In genomic region chr6:90654806-90655205, GRCh38 we compare ENCODE assay signal across 25 cellular contexts.
"Had no signal": no experiment of that assay in that cellular context is flagged by ENCODE, and none has a peak within 500 bp of the region (broad histone marks: within the 10 kb centered on the region; RNA-seq: fewer than 3 reads in every experiment).

No MANE protein-coding gene starts in this region.

- H3K27ac ChIP-seq: colonic mucosa, epithelial cell of prostate, esophagus squamous epithelium, gastrocnemius medialis, heart right ventricle, left lung, lower lobe of right lung had no signal

- H3K4me3 ChIP-seq: colonic mucosa, esophagus squamous epithelium, gastrocnemius medialis, heart right ventricle, left lung, lower lobe of right lung, mucosa of descending colon had no signal

- H3K9me3 Mint-ChIP-seq: dendritic cell treated with granulocyte-macrophage colony-stimulating factor and Interleukin-4, amounts not matched to agents 40 ng/mL and 50 ng/mL, for 4 days; effector memory CD8-positive, alpha-beta T cell; mesothelial cell of epicardium had no signal

- H3K36me3 ChIP-seq: colonic mucosa, esophagus squamous epithelium, gastrocnemius medialis, heart right ventricle, left lung, lower lobe of right lung had no signal

- ATAC-seq: effector memory CD8-positive, alpha-beta T cell; esophagus mucosa; gastrocnemius medialis; heart right ventricle; left cardiac atrium; left lung; left ventricle myocardium superior; lower lobe of right lung; mucosa of descending colon had no signal

- H3K27me3 Mint-ChIP-seq: dendritic cell treated with granulocyte-macrophage colony-stimulating factor and Interleukin-4, amounts not matched to agents 40 ng/mL and 50 ng/mL, for 4 days had no signal

- H3K27me3 ChIP-seq: colonic mucosa, gastrocnemius medialis, left lung had no signal

- H3K4me3 Mint-ChIP-seq: dendritic cell treated with granulocyte-macrophage colony-stimulating factor and Interleukin-4, amounts not matched to agents 40 ng/mL and 50 ng/mL, for 4 days; effector memory CD8-positive, alpha-beta T cell; endodermal cell; mesothelial cell of epicardium; naive B cell had no signal

- H3K4me1 ChIP-seq: colonic mucosa, esophagus squamous epithelium, gastrocnemius medialis, heart right ventricle, left lung, lower lobe of right lung had no signal

- H3K9me3 ChIP-seq: colonic mucosa, esophagus squamous epithelium, gastrocnemius medialis, heart right ventricle, left lung, lower lobe of right lung, mucosa of descending colon had no signal

- DNase-seq: colonic mucosa; cortex of kidney; effector CD8-positive, alpha-beta T cell; effector memory CD8-positive, alpha-beta T cell; endodermal cell; erythroblast; esophagus squamous epithelium; foreskin fibroblast; foreskin melanocyte; gastrocnemius medialis; glutamatergic neuron; head of caudate nucleus; heart right ventricle; hippocampal formation; left cardiac atrium; left lung; left ventricle myocardium superior; lower lobe of right lung; mesenchymal stem cell; mucosa of descending colon; naive B cell had no signal

- H3K27ac Mint-ChIP-seq: dendritic cell treated with granulocyte-macrophage colony-stimulating factor and Interleukin-4, amounts not matched to agents 40 ng/mL and 50 ng/mL, for 4 days; endodermal cell; mesothelial cell of epicardium; naive B cell had no signal

- H3K36me3 Mint-ChIP-seq: mesothelial cell of epicardium had no signal
